8 cellular contexts compared by ENCODE assay signal in the genomic region with DNA sequence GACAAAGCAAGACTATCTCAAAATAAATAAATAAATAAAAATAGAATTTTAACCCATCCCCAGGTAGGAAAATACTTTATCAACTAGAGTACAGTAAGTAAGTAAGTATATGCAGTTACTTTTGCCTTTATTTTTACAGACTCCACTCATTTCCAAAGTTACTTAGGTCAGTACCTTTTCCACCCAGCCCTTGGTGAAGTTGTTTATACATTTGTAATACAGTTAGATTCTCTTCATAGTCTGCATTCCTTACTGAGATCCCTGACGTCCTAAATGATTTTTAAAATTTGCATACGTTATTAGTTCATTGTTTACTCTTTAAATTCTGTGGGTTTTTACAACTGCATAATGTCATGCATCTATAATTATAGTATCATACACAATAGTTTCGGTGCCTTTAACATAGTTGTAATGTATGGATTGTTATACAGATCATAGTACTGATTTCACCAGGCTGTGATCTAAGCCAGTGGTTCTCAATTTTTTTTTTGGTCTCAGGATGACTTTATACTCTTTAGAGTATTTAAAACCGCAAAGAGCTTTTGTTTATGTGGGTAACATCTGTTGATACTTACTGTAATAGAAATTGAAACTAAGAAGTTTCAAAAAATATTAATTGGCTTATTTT. TPM values are rescaled to one million over a fixed set of nuclear protein-coding genes. Genes with fewer than 3 reads are reported as not detected.
DNase-seq lines count a peak whose midpoint lies in the region; ATAC-seq and TF ChIP-seq lines count a peak whose summit lies in the region.

No MANE protein-coding gene starts in this region.

- POLR2A ChIA-PET in AG04450 (lab: Yijun Ruan, JAX) = interaction anchor here (0.6 to 3.3 kb wide), 3 partner anchors 11 to 69 kb away, joined by 3 to 34 read pairs (median 3); a partner anchor contains a TSS

- no peaks in the 10 kb centered on the region for H3K27me3 ChIP-seq in AG04450 (ENCODE audit: control insufficient read depth, insufficient read depth, low read length)
- no peaks in the 10 kb centered on the region for H3K27me3 ChIP-seq in heart left ventricle
- H3K27me3 ChIP-seq in HAP-1 (ENCODE audit: low read depth) = no peaks in the 10 kb centered on the region

- H3K36me3 Mint-ChIP-seq in activated T-helper 1 cell treated with anti-CD3 and anti-CD28 coated beads, Interleukin-12 subunit alpha, Interleukin-12 subunit beta, Interleukin-2, Interleukin-4 antibody, amounts not matched to agents 30 ng/mL and 10 ng/mL and 1 ng/mL, durations not matched to agents 14 hours and 24 hours and 36 hours (ENCODE audit: low read depth) = peaks cover 27% of the 10 kb centered on the region

- H3K9me3 ChIP-seq in AG04450 (ENCODE audit: control insufficient read depth, insufficient read depth, low read length) (no peaks in the 10 kb centered on the region), heart left ventricle (no peaks in the 10 kb centered on the region), HAP-1 (no peaks in the 10 kb centered on the region)

- ATAC-seq in GM18909 (IDR thresholded peaks at IDR 0.05; ENCODE audit: poor library complexity, unreplicated experiment) (peak; percentile 94), HG03039 (IDR thresholded peaks at IDR 0.05; ENCODE audit: unreplicated experiment) (peak; percentile 91), heart left ventricle (no peak)

- H3K27ac ChIP-seq in AG04450 (ENCODE audit: low read depth, low read length) (peak overlapping the region; percentile 90), heart left ventricle (peak overlapping the region in 2 of 12 donors; percentile 5 to 43)

- no peaks in the 10 kb centered on the region for H3K9me3 Mint-ChIP-seq in activated T-helper 1 cell treated with anti-CD3 and anti-CD28 coated beads, Interleukin-12 subunit alpha, Interleukin-12 subunit beta, Interleukin-2, Interleukin-4 antibody, amounts not matched to agents 30 ng/mL and 10 ng/mL and 1 ng/mL, durations not matched to agents 14 hours and 24 hours and 36 hours

- no peak for TF ChIP-seq POLR2A in heart left ventricle (IDR thresholded peaks at IDR 0.05)

- TF ChIP-seq CTCF in AG04450 (IDR thresholded peaks at IDR 0.05; ENCODE audit: low read depth, low read length) (no peak), heart left ventricle (IDR thresholded peaks at IDR 0.05) (no peak)

- CTCF ChIA-PET in AG04450 (lab: Charles Lee) = interaction anchor here (1.0 kb wide), 1 partner anchor 11 kb away, joined by 4 read pairs; a partner anchor contains a TSS

- in situ Hi-C loops in HAP-1 (cut with MboI; ENCODE audit: low sequenced_read_pairs) = no loop called here

- 65 to 76% (median 69%) methylated on average over 4 of the region's 4 CpGs for WGBS in heart left ventricle, 4 donors

- intact Hi-C loops in activated T-helper 1 cell treated with anti-CD3 and anti-CD28 coated beads, Interleukin-12 subunit alpha, Interleukin-12 subunit beta, Interleukin-2, Interleukin-4 antibody, amounts not matched to agents 30 ng/mL and 10 ng/mL and 1 ng/mL, durations not matched to agents 14 hours and 24 hours and 36 hours (cut with micrococcal nuclease) = loop anchor here (1.0 kb wide), 2 partner anchors 10 to 41 kb away; a partner anchor contains a TSS
- intact Hi-C loops in heart left ventricle (cut with DNase I) = loop anchor here in 1 of 10 donors (10.0 kb wide), 1 partner anchor 150 kb away; no protein-coding TSS in a partner anchor

- peak overlapping the region; percentile 77 for H3K27ac Mint-ChIP-seq in activated T-helper 1 cell treated with anti-CD3 and anti-CD28 coated beads, Interleukin-12 subunit alpha, Interleukin-12 subunit beta, Interleukin-2, Interleukin-4 antibody, amounts not matched to agents 30 ng/mL and 10 ng/mL and 1 ng/mL, durations not matched to agents 14 hours and 24 hours and 36 hours

- H3K4me3 Mint-ChIP-seq in activated T-helper 1 cell treated with anti-CD3 and anti-CD28 coated beads, Interleukin-12 subunit alpha, Interleukin-12 subunit beta, Interleukin-2, Interleukin-4 antibody, amounts not matched to agents 30 ng/mL and 10 ng/mL and 1 ng/mL, durations not matched to agents 14 hours and 24 hours and 36 hours = no peak overlapping the region

- peaks cover 0 to 12% (median 0%) of the 10 kb centered on the region in 9 donors for H3K36me3 ChIP-seq in heart left ventricle
- no peaks in the 10 kb centered on the region for H3K36me3 ChIP-seq in HAP-1 (replicated peaks)

- peak overlapping the region; percentile 29; the same call in 1 of the 2 replicates for H3K4me3 ChIP-seq in AG04450 (ENCODE audit: low read depth, low read length)
- H3K4me3 ChIP-seq in heart left ventricle = no peak overlapping the region
- no peak overlapping the region for H3K4me3 ChIP-seq in HAP-1

- no peaks in the 10 kb centered on the region for H3K27me3 Mint-ChIP-seq in activated T-helper 1 cell treated with anti-CD3 and anti-CD28 coated beads, Interleukin-12 subunit alpha, Interleukin-12 subunit beta, Interleukin-2, Interleukin-4 antibody, amounts not matched to agents 30 ng/mL and 10 ng/mL and 1 ng/mL, durations not matched to agents 14 hours and 24 hours and 36 hours (ENCODE audit: insufficient read depth)

- H3K4me1 Mint-ChIP-seq in activated T-helper 1 cell treated with anti-CD3 and anti-CD28 coated beads, Interleukin-12 subunit alpha, Interleukin-12 subunit beta, Interleukin-2, Interleukin-4 antibody, amounts not matched to agents 30 ng/mL and 10 ng/mL and 1 ng/mL, durations not matched to agents 14 hours and 24 hours and 36 hours (ENCODE audit: low read depth) = peaks cover 35% of the 10 kb centered on the region

- peak; percentile 77 for DNase-seq in AG04450 (ENCODE audit: low read depth, low spot score)
- no peak for DNase-seq in activated T-helper 1 cell treated with anti-CD3 and anti-CD28 coated beads, Interleukin-12 subunit alpha, Interleukin-12 subunit beta, Interleukin-2, Interleukin-4 antibody, amounts not matched to agents 30 ng/mL and 10 ng/mL and 1 ng/mL, durations not matched to agents 14 hours and 24 hours and 36 hours (ENCODE audit: low spot score)
- DNase-seq in heart left ventricle = no peak
- DNase-seq in HAP-1 (ENCODE audit: low spot score in 2 of 2) = no peak
- no peak for DNase-seq in kidney tubule cell (ENCODE audit: low spot score)
- DNase-seq in Ammon's horn (ENCODE audit: low spot score) = no peak

- peaks cover 0 to 16% (median 3%) of the 10 kb centered on the region in 12 donors for H3K4me1 ChIP-seq in heart left ventricle
- H3K4me1 ChIP-seq in HAP-1 = no peaks in the 10 kb centered on the region

RNA-seq across cellular contexts. Expression of a gene that starts 10.4 kb away (rescaled TPM):
- polyA plus RNA-seq in AG04450 (2011; rRNA removed) (14.8 and 21.7 TPM in 2 replicates), heart left ventricle (1 to 10 TPM; 3.7 to 7.3 TPM)
- 8.2 and 15.8 TPM in 2 replicates for polyA minus RNA-seq in AG04450 (2011; rRNA and poly(A)+ RNA removed)
- 13.0 and 14.6 TPM in 2 replicates for total RNA-seq in activated T-helper 1 cell treated with anti-CD3 and anti-CD28 coated beads, Interleukin-12 subunit alpha, Interleukin-12 subunit beta, Interleukin-2, Interleukin-4 antibody, amounts not matched to agents 30 ng/mL and 10 ng/mL and 1 ng/mL, durations not matched to agents 14 hours and 24 hours and 36 hours
- 10 to 100 TPM in 7 of 9 donors, 1 to 10 TPM in 2; 7.9 to 19.8 (median 13.5) TPM for total RNA-seq in heart left ventricle

RNA-seq across cellular contexts. Expression of a gene that starts 10.6 kb away (rescaled TPM):
- polyA plus RNA-seq in AG04450 (2011; rRNA removed) (21.2 and 26.3 TPM in 2 replicates), heart left ventricle (10 to 100 TPM in 1 of 2 donors, 1 to 10 TPM in 1; 5.9 to 12.1 TPM)
- polyA minus RNA-seq in AG04450 (2011; rRNA and poly(A)+ RNA removed) = 20.3 and 24.5 TPM in 2 replicates
- total RNA-seq in activated T-helper 1 cell treated with anti-CD3 and anti-CD28 coated beads, Interleukin-12 subunit alpha, Interleukin-12 subunit beta, Interleukin-2, Interleukin-4 antibody, amounts not matched to agents 30 ng/mL and 10 ng/mL and 1 ng/mL, durations not matched to agents 14 hours and 24 hours and 36 hours = 7.0 and 7.1 TPM in 2 replicates
- total RNA-seq in heart left ventricle = 10 to 100 TPM; 10.2 to 27.4 (median 19.0) TPM

RNA-seq across cellular contexts. Expression of a gene that starts 41.3 kb away (rescaled TPM):
- polyA plus RNA-seq in AG04450 (2011; rRNA removed) (22.1 and 26.2 TPM in 2 replicates), heart left ventricle (10 to 100 TPM; 17.4 to 28.0 TPM)
- 6.7 and 8.5 TPM in 2 replicates for polyA minus RNA-seq in AG04450 (2011; rRNA and poly(A)+ RNA removed)
- total RNA-seq in activated T-helper 1 cell treated with anti-CD3 and anti-CD28 coated beads, Interleukin-12 subunit alpha, Interleukin-12 subunit beta, Interleukin-2, Interleukin-4 antibody, amounts not matched to agents 30 ng/mL and 10 ng/mL and 1 ng/mL, durations not matched to agents 14 hours and 24 hours and 36 hours = 66.0 and 68.0 TPM in 2 replicates
- 10 to 100 TPM; 13.7 to 48.5 (median 16.5) TPM for total RNA-seq in heart left ventricle

Comparison
In these comparisons a context has a peak if more than half of its experiments do, and no peak if none do; other contexts are left out.
1. ATAC-seq: peak in GM18909 (single experiment) and HG03039 (single experiment); none in heart left ventricle (0 of 4).